ENCODE assay signal across 13 cellular contexts in genomic region chr7:33886100-33886623, GRCh38. TPM values are rescaled to one million over a fixed set of nuclear protein-coding genes. Genes with fewer than 3 reads are reported as not detected.
DNase-seq lines count a peak whose midpoint lies in the region; ATAC-seq and TF ChIP-seq lines count a peak whose summit lies in the region.
"Had no signal": no experiment of that assay in that cellular context is flagged by ENCODE, and none has a peak within 500 bp of the region (broad histone marks: within the 10 kb centered on the region; RNA-seq: fewer than 3 reads in every experiment).

No MANE protein-coding gene starts in this region.

- no peaks in the 10 kb centered on the region for H3K79me2 ChIP-seq in GM23338 (replicated peaks; ENCODE audit: insufficient read depth)

- peaks cover 10% of the 10 kb centered on the region; the same call in 1 of the 2 replicates for H3K9me2 ChIP-seq in GM23338 (ENCODE audit: insufficient read depth)

- H3K27me3 ChIP-seq in GM23338 (ENCODE audit: insufficient read depth), result no peaks in the 10 kb centered on the region
- H3K27me3 ChIP-seq: gastroesophageal sphincter had no signal

- H3K27ac ChIP-seq in GM23338 (ENCODE audit: low read depth) (no peak overlapping the region), RWPE1 (no peak overlapping the region)
- H3K27ac ChIP-seq: gastroesophageal sphincter, thoracic aorta had no signal

- CTCF ChIA-PET in RWPE1 (lab: Yijun Ruan, JAX), result interaction anchor here (0.6 to 0.7 kb wide), 3 partner anchors 15 to 102 kb away, joined by 3 to 8 read pairs (median 4); no protein-coding TSS in a partner anchor

- no peaks in the 10 kb centered on the region; the same call in 1 of the 2 replicates for H3K36me3 ChIP-seq in GM23338 (ENCODE audit: insufficient read depth)
- H3K36me3 ChIP-seq: gastroesophageal sphincter, thoracic aorta had no signal

- H4K20me1 ChIP-seq in GM23338 (replicated peaks; ENCODE audit: insufficient read depth), result no peaks in the 10 kb centered on the region

- H3K4me1 ChIP-seq in GM23338 (ENCODE audit: insufficient read depth), result no peaks in the 10 kb centered on the region; the same call in 1 of the 2 replicates

- TF ChIP-seq CTCF in AG09309 (IDR thresholded peaks at IDR 0.05; ENCODE audit: control insufficient read depth, insufficient read depth, low read depth, low read length, missing control alignments) (peak; percentile 39), GM23338 (conservative IDR thresholded peaks at IDR 0.05; ENCODE audit: low read depth in 2 of 2) (peak; percentile 71 to 73), RWPE1 (conservative IDR thresholded peaks at IDR 0.05; ENCODE audit: low read depth) (no peak), foreskin fibroblast (IDR thresholded peaks at IDR 0.05; ENCODE audit: low read depth, low read length) (peak; percentile 44)

- no peaks in the 10 kb centered on the region for H3K27me3 Mint-ChIP-seq in GM23338 (ENCODE audit: insufficient read depth, low read depth, poor library complexity)

- H3K4me1 Mint-ChIP-seq in GM23338, result peaks cover 15% of the 10 kb centered on the region; the same call in 2 of the 3 replicates
- H3K4me1 Mint-ChIP-seq: activated naive CD4-positive, alpha-beta T cell treated with anti-CD3 and anti-CD28 coated beads, Interleukin-2, amount 50 U/mL, for 24 hours had no signal

- no peak overlapping the region for H2AFZ ChIP-seq in GM23338

- H3K4me2 ChIP-seq in GM23338, result no peak overlapping the region

- DNase-seq in AG09309 (ENCODE audit: low read depth) (no peak), GM23338 (ENCODE audit: low spot score) (peak; percentile 87), RWPE1 (ENCODE audit: low spot score) (peak; percentile 10), foreskin fibroblast (peak in 1 of 2 donors; percentile 38), anterior cingulate cortex (lab: John Stamatoyannopoulos, UW) (no peak), GOT3 (lab: John Stamatoyannopoulos, UW) (no peak), NCI-H2227 (lab: John Stamatoyannopoulos, UW; ENCODE audit: unreplicated experiment) (no peak), mesenteric fat pad (ENCODE audit: low spot score) (no peak)
- DNase-seq: stimulated activated CD4-positive, alpha-beta T cell treated with anti-CD3 and anti-CD28 coated beads, Interleukin-1b, Interleukin-23, amount 100 ng/mL, for 48 hours; T-helper 9 cell had no signal

- H3K9me3 Mint-ChIP-seq in GM23338, result no peaks in the 10 kb centered on the region
- H3K9me3 Mint-ChIP-seq: activated naive CD4-positive, alpha-beta T cell treated with anti-CD3 and anti-CD28 coated beads, Interleukin-2, amount 50 U/mL, for 24 hours had no signal

- no peak overlapping the region for H3K4me3 Mint-ChIP-seq in GM23338
- H3K4me3 Mint-ChIP-seq: activated naive CD4-positive, alpha-beta T cell treated with anti-CD3 and anti-CD28 coated beads, Interleukin-2, amount 50 U/mL, for 24 hours had no signal

- H3K4me3 ChIP-seq in AG09309 (ENCODE audit: control insufficient read depth, low read depth, low read length), result no peak overlapping the region
- no peak overlapping the region for H3K4me3 ChIP-seq in GM23338
- no peak overlapping the region for H3K4me3 ChIP-seq in foreskin fibroblast (ENCODE audit: low read depth in 1 of 2, low read length in 2 of 2)
- H3K4me3 ChIP-seq: gastroesophageal sphincter, thoracic aorta had no signal

- peak; percentile 97 for ATAC-seq in GM23338
- ATAC-seq: gastroesophageal sphincter had no signal

- POLR2A ChIA-PET in RWPE1 (lab: Yijun Ruan, JAX; ENCODE audit: low non-redundant PET), result no interaction called here

- H3F3A ChIP-seq in GM23338 (replicated peaks; ENCODE audit: low read depth), result no peaks in the 10 kb centered on the region

- H3K36me3 Mint-ChIP-seq in GM23338 (ENCODE audit: low read depth), result no peaks in the 10 kb centered on the region
- H3K36me3 Mint-ChIP-seq: activated naive CD4-positive, alpha-beta T cell treated with anti-CD3 and anti-CD28 coated beads, Interleukin-2, amount 50 U/mL, for 24 hours had no signal

- no peak overlapping the region for H3K27ac Mint-ChIP-seq in GM23338
- H3K27ac Mint-ChIP-seq: activated naive CD4-positive, alpha-beta T cell treated with anti-CD3 and anti-CD28 coated beads, Interleukin-2, amount 50 U/mL, for 24 hours had no signal

TF ChIP-seq in GM23338, 12 proteins besides CTCF, POLR2A, EP300 and RAD21 (continues in another document):
- TF ChIP-seq ZNF462 (CRISPR knock-in tag; IDR thresholded peaks at IDR 0.05) (peak; percentile 93), STAT1 (IDR thresholded peaks at IDR 0.05; ENCODE audit: unreplicated experiment) (no peak), CREB1 (CRISPR knock-in tag; IDR thresholded peaks at IDR 0.05; ENCODE audit: low read depth) (peak; percentile 46; the same call in 1 of the 2 replicates), ZNF114 (CRISPR knock-in tag; IDR thresholded peaks at IDR 0.05) (no peak), EZH2 (IDR thresholded peaks at IDR 0.05; ENCODE audit: low read depth, unreplicated experiment) (no peak), POLR2AphosphoS5 (IDR thresholded peaks at IDR 0.05; ENCODE audit: low read depth) (no peak), ETS1 (IDR thresholded peaks at IDR 0.05) (no peak), EZH2phosphoT487 (IDR thresholded peaks at IDR 0.05; ENCODE audit: unreplicated experiment) (no peak), NANOG (IDR thresholded peaks at IDR 0.05; ENCODE audit: borderline replicate concordance) (no peak), JUNB (IDR thresholded peaks at IDR 0.05; ENCODE audit: unreplicated experiment) (no peak), ZNF331 (CRISPR knock-in tag; IDR thresholded peaks at IDR 0.05; ENCODE audit: low read depth) (no peak)

RNA-seq across cellular contexts. Expression of gene BMPER, which starts 19.2 kb away (rescaled TPM):
- total RNA-seq in GM23338 (2014; rRNA removed; shearing (Covaris generic)), result 0.43 and 1.4 TPM in 2 replicates
- 0.53 and 0.77 TPM in 2 replicates for polyA plus RNA-seq in GM23338 (2016; fragmentation: Nextera tagmentation; extraction: Ambion mirVana)
- 4.6 TPM for total RNA-seq in mesenteric fat pad

Comparison
In these comparisons a context has a peak if more than half of its experiments do, and no peak if none do; other contexts are left out.
1. DNase-seq: peak in GM23338 (single experiment) and RWPE1 (single experiment); none in AG09309 (single experiment), anterior cingulate cortex (0 of 58), GOT3 (single experiment), NCI-H2227 (single experiment) and mesenteric fat pad (single experiment).